Comparison of ENCODE assay signal across 14 cellular contexts in genomic region chr10:13711281-13711680, GRCh38.
"Had no signal": no experiment of that assay in that cellular context is flagged by ENCODE, and none has a peak within 500 bp of the region (broad histone marks: within the 10 kb centered on the region; RNA-seq: fewer than 3 reads in every experiment).

No MANE protein-coding gene starts in this region.

- H3K9me3 ChIP-seq: colonic mucosa, gastrocnemius medialis, tibial nerve had no signal

- H3K4me3 Mint-ChIP-seq: activated B cell treated with CpG ODN at 0.5 μM for 24 hours; activated CD4-positive, alpha-beta T cell treated with anti-CD3 and anti-CD28 coated beads, Interleukin-2, amount 10 ng/mL, durations not matched to agents 7 days and 5 days; activated naive CD4-positive, alpha-beta T cell treated with anti-CD3 and anti-CD28 coated beads for 36 hours; mesothelial cell of epicardium; stimulated activated memory B cell treated with anti-CD40 and anti-IgM and Interleukin-4, amounts not matched to agents 10 μg/mL and 1 μg/mL and 100 μg/mL, for 72 hours had no signal

- ATAC-seq: gastrocnemius medialis; left ventricle myocardium superior; right cardiac atrium; stimulated activated memory B cell treated with anti-CD40 and anti-IgM and Interleukin-4, amounts not matched to agents 10 μg/mL and 1 μg/mL and 100 μg/mL, for 72 hours had no signal

- H3K36me3 Mint-ChIP-seq: mesothelial cell of epicardium; stimulated activated memory B cell treated with anti-CD40 and anti-IgM and Interleukin-4, amounts not matched to agents 10 μg/mL and 1 μg/mL and 100 μg/mL, for 72 hours had no signal

- H3K27ac Mint-ChIP-seq: activated CD4-positive, alpha-beta T cell treated with anti-CD3 and anti-CD28 coated beads, Interleukin-2, amount 10 ng/mL, durations not matched to agents 7 days and 5 days; activated naive CD4-positive, alpha-beta T cell treated with anti-CD3 and anti-CD28 coated beads for 36 hours; mesothelial cell of epicardium had no signal

- H3K9me3 Mint-ChIP-seq: activated B cell treated with CpG ODN at 0.5 μM for 24 hours; activated CD4-positive, alpha-beta T cell treated with anti-CD3 and anti-CD28 coated beads, Interleukin-2, amount 10 ng/mL, durations not matched to agents 7 days and 5 days; activated naive CD4-positive, alpha-beta T cell treated with anti-CD3 and anti-CD28 coated beads for 36 hours; mesothelial cell of epicardium; stimulated activated memory B cell treated with anti-CD40 and anti-IgM and Interleukin-4, amounts not matched to agents 10 μg/mL and 1 μg/mL and 100 μg/mL, for 72 hours had no signal

- H3K36me3 ChIP-seq: colonic mucosa, gastrocnemius medialis, tibial nerve had no signal

- DNase-seq: activated B cell treated with CpG ODN at 0.5 μM for 24 hours; activated CD4-positive, alpha-beta T cell treated with anti-CD3 and anti-CD28 coated beads, Interleukin-2, amount 10 ng/mL, durations not matched to agents 7 days and 5 days; activated CD8-positive, alpha-beta memory T cell treated with anti-CD3 and anti-CD28 coated beads for 24 hours; activated naive CD4-positive, alpha-beta T cell treated with anti-CD3 and anti-CD28 coated beads for 36 hours; caudate nucleus; colonic mucosa; effector CD8-positive, alpha-beta T cell; gastrocnemius medialis; left ventricle myocardium superior; right cardiac atrium had no signal

- H3K4me3 ChIP-seq: colonic mucosa, gastrocnemius medialis, tibial nerve had no signal

- H3K27ac ChIP-seq: colonic mucosa, epithelial cell of prostate, gastrocnemius medialis had no signal

- H3K27me3 ChIP-seq: colonic mucosa, gastrocnemius medialis, tibial nerve had no signal
